8 cellular contexts compared by ENCODE assay signal in the genomic region with DNA sequence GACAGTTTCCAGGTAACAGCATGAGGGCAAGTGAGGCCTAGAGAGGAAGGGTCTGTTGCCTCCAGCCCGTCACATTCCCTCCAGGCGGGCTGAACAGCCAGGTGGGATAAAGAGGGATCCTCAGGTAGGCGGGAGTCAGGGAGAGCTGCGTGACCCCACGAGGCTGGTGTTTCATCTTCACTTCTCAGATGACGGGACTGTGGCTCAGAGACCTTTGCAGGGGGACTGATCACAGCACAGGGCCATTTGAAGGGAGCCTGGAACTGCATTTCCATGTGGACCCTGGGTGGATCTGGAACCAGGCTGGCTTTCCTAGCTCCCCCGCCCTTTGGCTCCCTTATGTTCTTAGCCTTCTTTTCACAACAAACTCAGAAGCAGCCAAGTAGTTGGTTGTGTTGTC. TPM values are rescaled to one million over a fixed set of nuclear protein-coding genes. Genes with fewer than 3 reads are reported as not detected.
DNase-seq lines count a peak whose midpoint lies in the region; ATAC-seq lines count a peak whose summit lies in the region.

No MANE protein-coding gene starts in this region.

- peaks cover 39% of the 10 kb centered on the region for H3K36me3 Mint-ChIP-seq in activated CD4-positive, alpha-beta T cell treated with anti-CD3 and anti-CD28 coated beads, Interleukin-2, amount 10 ng/mL, durations not matched to agents 7 days and 5 days (ENCODE audit: low read depth)
- peaks cover 51% of the 10 kb centered on the region for H3K36me3 Mint-ChIP-seq in activated T-helper 1 cell treated with anti-CD3 and anti-CD28 coated beads, Interleukin-12 subunit alpha, Interleukin-12 subunit beta, Interleukin-2, Interleukin-4 antibody, amounts not matched to agents 30 ng/mL and 10 ng/mL and 1 ng/mL, durations not matched to agents 14 hours and 24 hours and 36 hours (ENCODE audit: low read depth)
- peaks cover 4 to 22% (median 5%) of the 10 kb centered on the region in 3 donors for H3K36me3 Mint-ChIP-seq in immature natural killer cell
- peaks cover 47 to 80% of the 10 kb centered on the region in 2 donors for H3K36me3 Mint-ChIP-seq in stimulated activated naive B cell treated with anti-CD40 and anti-IgM and Interleukin-4, amounts not matched to agents 10 μg/mL and 1 μg/mL and 100 μg/mL, for 72 hours
- H3K36me3 Mint-ChIP-seq in activated T-cell treated with anti-CD3 and anti-CD28 coated beads, Interleukin-2, amount 50 U/mL, for 72 hours (ENCODE audit: insufficient read depth in 2 of 2): peaks cover 11 to 19% of the 10 kb centered on the region in 2 donors

- ATAC-seq in stimulated activated naive B cell treated with anti-CD40 and anti-IgM and Interleukin-4, amounts not matched to agents 10 μg/mL and 1 μg/mL and 100 μg/mL, for 72 hours (replicated peaks): no peak
- no peak for ATAC-seq in activated T-cell treated with anti-CD3 and anti-CD28 coated beads, Interleukin-2, amount 50 U/mL, for 72 hours (replicated peaks in 1 of 2)

- POLR2A ChIA-PET in activated CD4-positive, alpha-beta T cell treated with anti-CD3 and anti-CD28 coated beads, Interleukin-2, amount 10 ng/mL, durations not matched to agents 7 days and 5 days (lab: Charles Lee): interaction anchor here (2.2 kb wide), 1 partner anchor 8 kb away, joined by 11 read pairs; no protein-coding TSS in a partner anchor

- H3K27ac Mint-ChIP-seq in activated CD4-positive, alpha-beta T cell treated with anti-CD3 and anti-CD28 coated beads, Interleukin-2, amount 10 ng/mL, durations not matched to agents 7 days and 5 days: peak overlapping the region; percentile 78
- H3K27ac Mint-ChIP-seq in activated T-helper 1 cell treated with anti-CD3 and anti-CD28 coated beads, Interleukin-12 subunit alpha, Interleukin-12 subunit beta, Interleukin-2, Interleukin-4 antibody, amounts not matched to agents 30 ng/mL and 10 ng/mL and 1 ng/mL, durations not matched to agents 14 hours and 24 hours and 36 hours: peak overlapping the region; percentile 82
- peak overlapping the region; percentile 92 to 97 (median 94) for H3K27ac Mint-ChIP-seq in immature natural killer cell
- peak overlapping the region; percentile 89 for H3K27ac Mint-ChIP-seq in stimulated activated naive B cell treated with anti-CD40 and anti-IgM and Interleukin-4, amounts not matched to agents 10 μg/mL and 1 μg/mL and 100 μg/mL, for 72 hours
- H3K27ac Mint-ChIP-seq in activated T-cell treated with anti-CD3 and anti-CD28 coated beads, Interleukin-2, amount 50 U/mL, for 72 hours: no peak overlapping the region

- no peaks in the 10 kb centered on the region for H3K27me3 Mint-ChIP-seq in activated CD4-positive, alpha-beta T cell treated with anti-CD3 and anti-CD28 coated beads, Interleukin-2, amount 10 ng/mL, durations not matched to agents 7 days and 5 days
- no peaks in the 10 kb centered on the region for H3K27me3 Mint-ChIP-seq in activated T-helper 1 cell treated with anti-CD3 and anti-CD28 coated beads, Interleukin-12 subunit alpha, Interleukin-12 subunit beta, Interleukin-2, Interleukin-4 antibody, amounts not matched to agents 30 ng/mL and 10 ng/mL and 1 ng/mL, durations not matched to agents 14 hours and 24 hours and 36 hours (ENCODE audit: insufficient read depth)
- peaks cover 14 to 20% (median 15%) of the 10 kb centered on the region in 3 donors for H3K27me3 Mint-ChIP-seq in immature natural killer cell (ENCODE audit: low read depth in 3 of 3)
- no peaks in the 10 kb centered on the region for H3K27me3 Mint-ChIP-seq in stimulated activated naive B cell treated with anti-CD40 and anti-IgM and Interleukin-4, amounts not matched to agents 10 μg/mL and 1 μg/mL and 100 μg/mL, for 72 hours
- no peaks in the 10 kb centered on the region for H3K27me3 Mint-ChIP-seq in activated T-cell treated with anti-CD3 and anti-CD28 coated beads, Interleukin-2, amount 50 U/mL, for 72 hours (ENCODE audit: low read depth)

- CTCF ChIA-PET in activated CD4-positive, alpha-beta T cell treated with anti-CD3 and anti-CD28 coated beads, Interleukin-2, amount 10 ng/mL, durations not matched to agents 7 days and 5 days (lab: Charles Lee): interaction anchor here (1.1 to 8.1 kb wide), 7 partner anchors 8 to 74 kb away, joined by 3 to 79 read pairs (median 26); partner anchors contain the start of gene PHETA1

- no peak for DNase-seq in activated CD4-positive, alpha-beta T cell treated with anti-CD3 and anti-CD28 coated beads, Interleukin-2, amount 10 ng/mL, durations not matched to agents 7 days and 5 days
- no peak for DNase-seq in activated CD4-positive, alpha-beta T cell treated with anti-CD3 and anti-CD28 coated beads, Interleukin-2, amount 50 U/mL, for 4 hours
- DNase-seq in activated T-helper 1 cell treated with anti-CD3 and anti-CD28 coated beads, Interleukin-12 subunit alpha, Interleukin-12 subunit beta, Interleukin-2, Interleukin-4 antibody, amounts not matched to agents 30 ng/mL and 10 ng/mL and 1 ng/mL, durations not matched to agents 14 hours and 24 hours and 36 hours (ENCODE audit: low spot score): no peak
- no peak for DNase-seq in immature natural killer cell
- no peak for DNase-seq in stimulated activated naive B cell treated with anti-CD40 and anti-IgM and Interleukin-4, amounts not matched to agents 10 μg/mL and 1 μg/mL and 100 μg/mL, for 72 hours
- no peak for DNase-seq in AG08395 (ENCODE audit: low spot score)
- DNase-seq in activated T-cell treated with anti-CD3 and anti-CD28 coated beads, Interleukin-2, amount 50 U/mL, for 72 hours: no peak
- DNase-seq in SHP77 (lab: John Stamatoyannopoulos, UW): no peak

- H3K4me3 Mint-ChIP-seq in activated CD4-positive, alpha-beta T cell treated with anti-CD3 and anti-CD28 coated beads, Interleukin-2, amount 10 ng/mL, durations not matched to agents 7 days and 5 days: no peak overlapping the region
- peak overlapping the region; percentile 31 for H3K4me3 Mint-ChIP-seq in activated T-helper 1 cell treated with anti-CD3 and anti-CD28 coated beads, Interleukin-12 subunit alpha, Interleukin-12 subunit beta, Interleukin-2, Interleukin-4 antibody, amounts not matched to agents 30 ng/mL and 10 ng/mL and 1 ng/mL, durations not matched to agents 14 hours and 24 hours and 36 hours
- peak overlapping the region; percentile 51 to 83 (median 79) for H3K4me3 Mint-ChIP-seq in immature natural killer cell
- peak overlapping the region in 1 of 2 donors; percentile 20 for H3K4me3 Mint-ChIP-seq in stimulated activated naive B cell treated with anti-CD40 and anti-IgM and Interleukin-4, amounts not matched to agents 10 μg/mL and 1 μg/mL and 100 μg/mL, for 72 hours
- H3K4me3 Mint-ChIP-seq in activated T-cell treated with anti-CD3 and anti-CD28 coated beads, Interleukin-2, amount 50 U/mL, for 72 hours: peak overlapping the region in 1 of 2 donors; percentile 74

- intact Hi-C loops in activated T-helper 1 cell treated with anti-CD3 and anti-CD28 coated beads, Interleukin-12 subunit alpha, Interleukin-12 subunit beta, Interleukin-2, Interleukin-4 antibody, amounts not matched to agents 30 ng/mL and 10 ng/mL and 1 ng/mL, durations not matched to agents 14 hours and 24 hours and 36 hours (cut with micrococcal nuclease): no loop called here

- H3K4me1 Mint-ChIP-seq in activated CD4-positive, alpha-beta T cell treated with anti-CD3 and anti-CD28 coated beads, Interleukin-2, amount 10 ng/mL, durations not matched to agents 7 days and 5 days: peaks cover 81% of the 10 kb centered on the region
- peaks cover 80% of the 10 kb centered on the region for H3K4me1 Mint-ChIP-seq in activated T-helper 1 cell treated with anti-CD3 and anti-CD28 coated beads, Interleukin-12 subunit alpha, Interleukin-12 subunit beta, Interleukin-2, Interleukin-4 antibody, amounts not matched to agents 30 ng/mL and 10 ng/mL and 1 ng/mL, durations not matched to agents 14 hours and 24 hours and 36 hours (ENCODE audit: low read depth)
- peaks cover 91 to 94% of the 10 kb centered on the region in 2 donors for H3K4me1 Mint-ChIP-seq in immature natural killer cell
- peaks cover 67 to 97% of the 10 kb centered on the region in 2 donors for H3K4me1 Mint-ChIP-seq in stimulated activated naive B cell treated with anti-CD40 and anti-IgM and Interleukin-4, amounts not matched to agents 10 μg/mL and 1 μg/mL and 100 μg/mL, for 72 hours
- peaks cover 81% of the 10 kb centered on the region for H3K4me1 Mint-ChIP-seq in activated T-cell treated with anti-CD3 and anti-CD28 coated beads, Interleukin-2, amount 50 U/mL, for 72 hours (ENCODE audit: low read depth)

- H3K9me3 Mint-ChIP-seq in activated CD4-positive, alpha-beta T cell treated with anti-CD3 and anti-CD28 coated beads, Interleukin-2, amount 10 ng/mL, durations not matched to agents 7 days and 5 days: no peaks in the 10 kb centered on the region
- H3K9me3 Mint-ChIP-seq in activated T-helper 1 cell treated with anti-CD3 and anti-CD28 coated beads, Interleukin-12 subunit alpha, Interleukin-12 subunit beta, Interleukin-2, Interleukin-4 antibody, amounts not matched to agents 30 ng/mL and 10 ng/mL and 1 ng/mL, durations not matched to agents 14 hours and 24 hours and 36 hours: no peaks in the 10 kb centered on the region
- H3K9me3 Mint-ChIP-seq in immature natural killer cell: no peaks in the 10 kb centered on the region
- H3K9me3 Mint-ChIP-seq in stimulated activated naive B cell treated with anti-CD40 and anti-IgM and Interleukin-4, amounts not matched to agents 10 μg/mL and 1 μg/mL and 100 μg/mL, for 72 hours: no peaks in the 10 kb centered on the region
- H3K9me3 Mint-ChIP-seq in activated T-cell treated with anti-CD3 and anti-CD28 coated beads, Interleukin-2, amount 50 U/mL, for 72 hours: no peaks in the 10 kb centered on the region

RNA-seq across cellular contexts. Expression of gene SH2B3, which starts 37.4 kb away (rescaled TPM):
- total RNA-seq in activated CD4-positive, alpha-beta T cell treated with anti-CD3 and anti-CD28 coated beads, Interleukin-2, amount 10 ng/mL, durations not matched to agents 7 days and 5 days: 10 to 100 TPM; 29.7 to 29.8 TPM
- 42.0 and 42.3 TPM in 2 replicates for total RNA-seq in activated T-helper 1 cell treated with anti-CD3 and anti-CD28 coated beads, Interleukin-12 subunit alpha, Interleukin-12 subunit beta, Interleukin-2, Interleukin-4 antibody, amounts not matched to agents 30 ng/mL and 10 ng/mL and 1 ng/mL, durations not matched to agents 14 hours and 24 hours and 36 hours
- 10 to 100 TPM in 1 of 3 donors, 1 to 10 TPM in 1, under 1 TPM in 1; 0.08 to 13.5 (median 5.3) TPM for polyA plus RNA-seq in immature natural killer cell
- 10 to 100 TPM; 33.3 to 37.4 TPM for total RNA-seq in activated T-cell treated with anti-CD3 and anti-CD28 coated beads, Interleukin-2, amount 50 U/mL, for 72 hours
